Comparison of ENCODE assay signal across 13 cellular contexts in the genomic region with DNA sequence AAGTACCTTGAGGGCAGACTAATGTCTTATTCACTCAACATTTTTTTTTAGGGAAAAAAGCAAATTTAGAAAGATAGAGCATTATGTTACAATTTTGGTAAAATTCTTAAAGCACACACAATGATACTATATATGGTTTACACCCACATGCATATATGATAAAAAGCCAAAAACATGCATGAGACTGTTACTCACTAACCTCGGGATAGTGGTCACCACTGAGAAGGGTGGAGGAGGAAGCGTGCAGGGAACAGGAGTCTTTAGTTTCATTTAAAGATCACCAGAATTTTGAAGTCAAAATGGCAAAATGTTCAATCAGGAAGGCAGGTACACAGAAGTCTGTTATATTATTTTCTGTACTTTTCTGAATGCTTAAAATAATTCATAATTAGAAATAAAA.
"Had no signal": no experiment of that assay in that cellular context is flagged by ENCODE, and none has a peak within 500 bp of the region (broad histone marks: within the 10 kb centered on the region; RNA-seq: fewer than 3 reads in every experiment).

No MANE protein-coding gene starts in this region.

- H3K36me3 Mint-ChIP-seq: natural killer cell, type B pancreatic cell, WTC11 had no signal

- H3K4me3 Mint-ChIP-seq: memory B cell; natural killer cell; T-helper 1 cell treated with Interleukin-12 subunit alpha and Interleukin-12 subunit beta and Interleukin-4 antibody, amounts not matched to agents 30 μg/mL and 1 μg/mL, for 36 hours; type B pancreatic cell; WTC11 had no signal

- ATAC-seq: natural killer cell, WTC11 had no signal

- DNase-seq: activated CD4-positive, alpha-beta T cell treated with anti-CD3 and anti-CD28 coated beads for 48 hours; activated naive CD4-positive, alpha-beta T cell; aorta; natural killer cell; stimulated activated CD4-positive, alpha-beta T cell treated with anti-CD3 and anti-CD28 coated beads, Interleukin-2, amount 100 ng/mL, for 48 hours; stimulated activated naive CD4-positive, alpha-beta T cell treated with Interleukin-2 at 50 U/mL for 16 hours had no signal

- FAIRE-seq: keratinocyte had no signal

- H3K4me3 ChIP-seq: breast epithelium, suprapubic skin had no signal

- H3K27me3 Mint-ChIP-seq: memory B cell, type B pancreatic cell had no signal

- H3K27ac Mint-ChIP-seq: memory B cell; T-helper 1 cell treated with Interleukin-12 subunit alpha and Interleukin-12 subunit beta and Interleukin-4 antibody, amounts not matched to agents 30 μg/mL and 1 μg/mL, for 36 hours; type B pancreatic cell; WTC11 had no signal

- H3K9me3 Mint-ChIP-seq: memory B cell; natural killer cell; T-helper 1 cell treated with Interleukin-12 subunit alpha and Interleukin-12 subunit beta and Interleukin-4 antibody, amounts not matched to agents 30 μg/mL and 1 μg/mL, for 36 hours; type B pancreatic cell; WTC11 had no signal
